29 cellular contexts compared by ENCODE assay signal in the genomic region with DNA sequence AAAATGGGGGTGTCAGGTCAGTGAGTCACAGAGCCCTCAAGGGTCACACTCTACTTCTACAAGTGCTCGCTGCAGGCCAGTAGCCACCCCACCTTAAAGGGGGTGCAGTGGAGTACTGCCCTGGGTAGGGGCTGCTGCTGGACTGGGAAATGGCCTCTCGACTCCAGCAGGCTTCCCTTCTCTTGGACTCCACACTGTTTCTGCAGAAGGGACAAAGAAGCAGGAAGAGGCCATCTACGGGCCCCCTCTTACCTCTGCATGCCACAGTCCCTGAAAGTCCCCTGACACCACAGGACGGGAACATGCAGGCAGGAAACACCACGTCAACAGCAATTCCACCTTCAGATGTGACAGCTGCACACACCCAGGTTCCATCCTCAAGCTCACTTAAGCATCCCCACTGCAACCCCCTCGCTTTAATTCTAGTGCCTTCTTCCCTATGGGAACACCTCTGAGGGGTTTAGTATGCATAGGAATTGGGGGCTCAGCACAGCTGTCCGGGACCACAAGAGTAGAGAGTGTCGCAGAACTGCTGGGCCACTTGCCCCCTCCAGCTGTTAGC.
"Had no signal": no experiment of that assay in that cellular context is flagged by ENCODE, and none has a peak within 500 bp of the region (broad histone marks: within the 10 kb centered on the region; RNA-seq: fewer than 3 reads in every experiment).

No MANE protein-coding gene starts in this region.

- DNase-seq: activated CD4-positive, alpha-beta T cell treated with anti-CD3 and anti-CD28 coated beads for 36 hours; activated CD4-positive, alpha-beta T cell treated with anti-CD3 and anti-CD28 coated beads, Interleukin-2, amount 50 U/mL, for 48 hours; activated CD4-positive, CD25-positive, alpha-beta regulatory T cell; activated gamma-delta T cell treated with Interleukin-2 at 50 U/mL for 16 hours; activated naive CD4-positive, alpha-beta T cell treated with anti-CD3 and anti-CD28 coated beads, Interleukin-2, amount 50 U/mL, for 16 hours; activated T-cell treated with anti-CD3 and anti-CD28 coated beads, Interleukin-2, amount 50 U/mL, for 24 hours; amniotic stem cell; brain microvascular endothelial cell; caudate nucleus; cortex of kidney; effector memory CD8-positive, alpha-beta T cell; erythroblast; hypothalamus; immature natural killer cell; left colon; mammary epithelial cell; naive B cell; pancreas; retina; spleen; stimulated activated CD4-positive, alpha-beta T cell treated with anti-CD3 and anti-CD28 coated beads, Interleukin-4, amount 100 ng/mL, for 1 hour had no signal

- H3K36me3 ChIP-seq: brain microvascular endothelial cell, pancreas, prostate gland, vagina had no signal

- H3K27ac Mint-ChIP-seq: activated CD4-positive, alpha-beta T cell treated with anti-CD3 and anti-CD28 coated beads for 36 hours; activated T-cell treated with anti-CD3 and anti-CD28 coated beads, Interleukin-2, amount 50 U/mL, for 24 hours; effector memory CD8-positive, alpha-beta T cell; immature natural killer cell; mesothelial cell of epicardium; naive B cell; stimulated activated effector memory CD8-positive, alpha-beta T cell treated with anti-CD3 and anti-CD28 coated beads, Interleukin-12 subunit alpha, Interleukin-12 subunit beta, amount 100 ng/mL, for 72 hours; stimulated activated naive CD8-positive, alpha-beta T cell treated with anti-CD3 and anti-CD28 coated beads, Interleukin-15, Interleukin-2, amounts not matched to agents 100 ng/mL and 50 ng/mL, for 24 hours; type B pancreatic cell had no signal

- H3K36me3 Mint-ChIP-seq: stimulated activated effector memory CD8-positive, alpha-beta T cell treated with anti-CD3 and anti-CD28 coated beads, Interleukin-12 subunit alpha, Interleukin-12 subunit beta, amount 100 ng/mL, for 72 hours had no signal

- H3K27me3 Mint-ChIP-seq: activated CD4-positive, alpha-beta T cell treated with anti-CD3 and anti-CD28 coated beads for 36 hours; activated T-cell treated with anti-CD3 and anti-CD28 coated beads, Interleukin-2, amount 50 U/mL, for 24 hours; stimulated activated naive CD8-positive, alpha-beta T cell treated with anti-CD3 and anti-CD28 coated beads, Interleukin-15, Interleukin-2, amounts not matched to agents 100 ng/mL and 50 ng/mL, for 24 hours; type B pancreatic cell had no signal

- H3K27ac ChIP-seq: brain microvascular endothelial cell, gastroesophageal sphincter, pancreas, prostate gland, spleen, vagina had no signal

- H3K4me1 ChIP-seq: gastroesophageal sphincter, pancreas, prostate gland, spleen, vagina had no signal

- H3K4me1 Mint-ChIP-seq: activated CD4-positive, alpha-beta T cell treated with anti-CD3 and anti-CD28 coated beads for 36 hours; immature natural killer cell; mesothelial cell of epicardium; naive B cell; stimulated activated effector memory CD8-positive, alpha-beta T cell treated with anti-CD3 and anti-CD28 coated beads, Interleukin-12 subunit alpha, Interleukin-12 subunit beta, amount 100 ng/mL, for 72 hours had no signal

- ATAC-seq: activated CD4-positive, alpha-beta T cell treated with anti-CD3 and anti-CD28 coated beads for 36 hours; effector memory CD8-positive, alpha-beta T cell; gastroesophageal sphincter; left colon; pancreas; stimulated activated effector memory CD8-positive, alpha-beta T cell treated with anti-CD3 and anti-CD28 coated beads, Interleukin-12 subunit alpha, Interleukin-12 subunit beta, amount 100 ng/mL, for 72 hours had no signal

- H3K4me3 ChIP-seq: gastroesophageal sphincter, pancreas, prostate gland, SJSA1, spleen, vagina had no signal

- H3K4me3 Mint-ChIP-seq: activated CD4-positive, alpha-beta T cell treated with anti-CD3 and anti-CD28 coated beads for 36 hours; activated T-cell treated with anti-CD3 and anti-CD28 coated beads, Interleukin-2, amount 50 U/mL, for 24 hours; effector memory CD8-positive, alpha-beta T cell; immature natural killer cell; mesothelial cell of epicardium; naive B cell; stimulated activated effector memory CD8-positive, alpha-beta T cell treated with anti-CD3 and anti-CD28 coated beads, Interleukin-12 subunit alpha, Interleukin-12 subunit beta, amount 100 ng/mL, for 72 hours; stimulated activated naive CD8-positive, alpha-beta T cell treated with anti-CD3 and anti-CD28 coated beads, Interleukin-15, Interleukin-2, amounts not matched to agents 100 ng/mL and 50 ng/mL, for 24 hours; type B pancreatic cell had no signal

- H3K9me3 ChIP-seq: pancreas, prostate gland had no signal

- H3K27me3 ChIP-seq: brain microvascular endothelial cell, gastroesophageal sphincter, pancreas, SJSA1, spleen, vagina had no signal
